Comparison of ENCODE assay signal across 19 cellular contexts in genomic region chr2:25482341-25482740, GRCh38.
DNase-seq lines count a peak whose midpoint lies in the region; ATAC-seq and TF ChIP-seq lines count a peak whose summit lies in the region.
"Had no signal": no experiment of that assay in that cellular context is flagged by ENCODE, and none has a peak within 500 bp of the region (broad histone marks: within the 10 kb centered on the region; RNA-seq: fewer than 3 reads in every experiment).

No MANE protein-coding gene starts in this region.

- H3K9me2 ChIP-seq in hepatocyte (replicated peaks; ENCODE audit: insufficient read depth) = no peaks in the 10 kb centered on the region

- H3K27me3 Mint-ChIP-seq in MCF 10A (ENCODE audit: insufficient read depth, unreplicated experiment) = no peaks in the 10 kb centered on the region
- H3K27me3 Mint-ChIP-seq: activated CD4-positive, alpha-beta T cell treated with anti-CD3 and anti-CD28 coated beads, Interleukin-2, amount 10 ng/mL, durations not matched to agents 7 days and 5 days had no signal

- TF ChIP-seq POLR2A in breast epithelium (IDR thresholded peaks at IDR 0.05) (no peak), esophagus squamous epithelium (IDR thresholded peaks at IDR 0.05) (no peak)

- H3K4me2 ChIP-seq in hepatocyte = no peak overlapping the region

- H3K79me2 ChIP-seq in hepatocyte = no peaks in the 10 kb centered on the region

- H3K36me3 ChIP-seq in breast epithelium (no peaks in the 10 kb centered on the region), SJCRH30 (no peaks in the 10 kb centered on the region), hepatocyte (replicated peaks; ENCODE audit: insufficient read depth, low read depth) (no peaks in the 10 kb centered on the region), esophagus squamous epithelium (peaks cover 0 to 21% (median 0%) of the 10 kb centered on the region in 3 donors)
- H3K36me3 ChIP-seq: thoracic aorta had no signal

- BruUV-seq in MCF 10A (replicated peaks; lab: Mats Ljungman, UMichigan) = no TSS peak

- peaks cover 11% of the 10 kb centered on the region for H3K4me1 Mint-ChIP-seq in MCF 10A (ENCODE audit: insufficient read depth, unreplicated experiment)

- no peaks in the 10 kb centered on the region for H3K27me3 ChIP-seq in breast epithelium
- H3K27me3 ChIP-seq in SJCRH30 = no peaks in the 10 kb centered on the region
- H3K27me3 ChIP-seq in hepatocyte = no peaks in the 10 kb centered on the region
- H3K27me3 ChIP-seq in esophagus squamous epithelium = no peaks in the 10 kb centered on the region

- POLR2A ChIA-PET in MCF 10A (lab: Yijun Ruan, JAX) = no interaction called here

- CTCF ChIA-PET in MCF 10A (lab: Yijun Ruan, JAX) = no interaction called here

- H3K4me3 Mint-ChIP-seq in MCF 10A (ENCODE audit: unreplicated experiment) = no peak overlapping the region
- H3K4me3 Mint-ChIP-seq: activated CD4-positive, alpha-beta T cell treated with anti-CD3 and anti-CD28 coated beads, Interleukin-2, amount 10 ng/mL, durations not matched to agents 7 days and 5 days had no signal

- no peak overlapping the region for H3K4me3 ChIP-seq in breast epithelium
- no peak overlapping the region for H3K4me3 ChIP-seq in SJCRH30
- H3K4me3 ChIP-seq in hepatocyte = no peak overlapping the region
- H3K4me3 ChIP-seq in esophagus squamous epithelium = no peak overlapping the region
- H3K4me3 ChIP-seq: thoracic aorta had no signal

- TF ChIP-seq CTCF in breast epithelium (IDR thresholded peaks at IDR 0.05) = no peak
- TF ChIP-seq CTCF in MCF 10A (IDR thresholded peaks at IDR 0.05; ENCODE audit: unreplicated experiment) = no peak
- TF ChIP-seq CTCF in hepatocyte (IDR thresholded peaks at IDR 0.05; ENCODE audit: poor library complexity) = no peak
- no peak for TF ChIP-seq CTCF in esophagus squamous epithelium (IDR thresholded peaks at IDR 0.05)

- H3K27ac Mint-ChIP-seq in MCF 10A (ENCODE audit: low read depth, unreplicated experiment) = no peak overlapping the region
- H3K27ac Mint-ChIP-seq: activated CD4-positive, alpha-beta T cell treated with anti-CD3 and anti-CD28 coated beads, Interleukin-2, amount 10 ng/mL, durations not matched to agents 7 days and 5 days had no signal

- H3K9me3 ChIP-seq in breast epithelium = no peaks in the 10 kb centered on the region
- H3K9me3 ChIP-seq in SJCRH30 (replicated peaks) = no peaks in the 10 kb centered on the region
- no peaks in the 10 kb centered on the region for H3K9me3 ChIP-seq in hepatocyte (ENCODE audit: low read depth)
- H3K9me3 ChIP-seq in esophagus squamous epithelium = no peaks in the 10 kb centered on the region
- H3K9me3 ChIP-seq: thoracic aorta had no signal

- H3K4me1 ChIP-seq in breast epithelium (peaks cover 0 to 11% of the 10 kb centered on the region in 2 donors), SJCRH30 (peaks cover 14% of the 10 kb centered on the region), hepatocyte (ENCODE audit: insufficient read depth) (peaks cover 35% of the 10 kb centered on the region), esophagus squamous epithelium (peaks cover 0 to 18% (median 0%) of the 10 kb centered on the region in 3 donors)

- intact Hi-C loops in breast epithelium (cut with DNase I; ENCODE audit: low total_unique reads) = no loop called here
- intact Hi-C loops in MCF 10A (cut with micrococcal nuclease) = no loop called here
- intact Hi-C loops in esophagus squamous epithelium (cut with DNase I) = no loop called here

- no peaks in the 10 kb centered on the region for H3K36me3 Mint-ChIP-seq in MCF 10A (ENCODE audit: insufficient read depth, unreplicated experiment)

- no peak for ATAC-seq in GM21360 (IDR thresholded peaks at IDR 0.05; ENCODE audit: unreplicated experiment)

- peak overlapping the region; percentile 45 to 66 for H3K27ac ChIP-seq in breast epithelium
- H3K27ac ChIP-seq in SJCRH30 = peak overlapping the region; percentile 23; the same call in 1 of the 2 replicates
- H3K27ac ChIP-seq in hepatocyte = peak overlapping the region; percentile 84
- no peak overlapping the region for H3K27ac ChIP-seq in esophagus squamous epithelium
- H3K27ac ChIP-seq: thoracic aorta had no signal

- DNase-seq in breast epithelium (ENCODE audit: low spot score in 2 of 2) = no peak
- no peak for DNase-seq in MCF 10A (ENCODE audit: unreplicated experiment)
- DNase-seq in SJCRH30 = no peak
- no peak for DNase-seq in hepatocyte (ENCODE audit: low spot score)
- no peak for DNase-seq in NCI-H748 (lab: John Stamatoyannopoulos, UW; ENCODE audit: unreplicated experiment)
- no peak for DNase-seq in esophagus squamous epithelium (lab: John Stamatoyannopoulos, UW)
- no peak for DNase-seq in NCI-H82 (lab: John Stamatoyannopoulos, UW)
- DNase-seq: activated CD4-positive, alpha-beta T cell treated with anti-CD3 and anti-CD28 coated beads, Interleukin-2, amount 10 ng/mL, durations not matched to agents 7 days and 5 days; activated CD8-positive, alpha-beta memory T cell treated with anti-CD3 and anti-CD28 coated beads, Interleukin-2, amount 50 U/mL, for 48 hours; activated naive CD4-positive, alpha-beta T cell treated with Interleukin-2 at 50 U/mL for 16 hours; C1 segment of cervical spinal cord; DMS153; KBM-7; NCI-H1105; NCI-H2107; NCI-H774; stimulated activated CD4-positive, alpha-beta T cell treated with anti-CD3 and anti-CD28 coated beads, Interleukin-12 subunit alpha, Interleukin-12 subunit beta, amount 100 ng/mL, for 4 hours had no signal

- H2AFZ ChIP-seq in hepatocyte = no peak overlapping the region

- no peaks in the 10 kb centered on the region for H3K9me3 Mint-ChIP-seq in MCF 10A (ENCODE audit: unreplicated experiment)
- H3K9me3 Mint-ChIP-seq: activated CD4-positive, alpha-beta T cell treated with anti-CD3 and anti-CD28 coated beads, Interleukin-2, amount 10 ng/mL, durations not matched to agents 7 days and 5 days had no signal

- H4K20me1 ChIP-seq in hepatocyte (ENCODE audit: insufficient read depth, poor library complexity, severe bottlenecking) = no peaks in the 10 kb centered on the region

- WGBS in hepatocyte (ENCODE audit: low lambda C conversion rate, missing lambda C conversion rate) = 76% methylated on average over 5 of the region's 5 CpGs
- 72 to 73% methylated on average over 5 of the region's 5 CpGs for WGBS in esophagus squamous epithelium, 2 donors

Comparison
In these comparisons a context has a peak if more than half of its experiments do, and no peak if none do; other contexts are left out.
1. H3K27ac ChIP-seq: peak in breast epithelium (2 of 2), SJCRH30 (single experiment) and hepatocyte (single experiment); none in esophagus squamous epithelium (0 of 4).